ENCODE assay signal across 10 cellular contexts in genomic region chr1:234720709-234721436, GRCh38.
A peak's percentile ranks its signal among the peaks of the same experiment; 100 is the strongest.
DNase-seq lines count a peak whose midpoint lies in the region; ATAC-seq, FAIRE-seq and TF ChIP-seq lines count a peak whose summit lies in the region.
"Had no signal": no experiment of that assay in that cellular context is flagged by ENCODE, and none has a peak within 500 bp of the region (broad histone marks: within the 10 kb centered on the region; RNA-seq: fewer than 3 reads in every experiment).

No MANE protein-coding gene starts in this region.

- no peak overlapping the region for H3K18ac ChIP-seq in H1 (ENCODE audit: extremely low read depth, low read length)

- no peak overlapping the region for H3K56ac ChIP-seq in H1 (replicated peaks; ENCODE audit: insufficient read length, low read depth, low read length)

- H3K4me1 Mint-ChIP-seq in activated CD8-positive, alpha-beta T cell treated with anti-CD3 and anti-CD28 coated beads, Interleukin-2, amount 10 ng/mL, durations not matched to agents 7 days and 5 days (ENCODE audit: low read depth) = peaks cover 49% of the 10 kb centered on the region
- H3K4me1 Mint-ChIP-seq in activated CD8-positive, alpha-beta T cell treated with anti-CD3 and anti-CD28 coated beads for 36 hours (ENCODE audit: low read depth) = peaks cover 49% of the 10 kb centered on the region
- H3K4me1 Mint-ChIP-seq in neural crest cell = peaks cover 98% of the 10 kb centered on the region

- no peak overlapping the region for H2BK12ac ChIP-seq in H1 (ENCODE audit: low read depth, low read length)

- H3K4me2 ChIP-seq in H1 (ENCODE audit: insufficient read depth in 1 of 2, low read depth in 2 of 2, low read length in 2 of 2) = no peak overlapping the region

- no peaks in the 10 kb centered on the region for H3K23me2 ChIP-seq in H1 (ENCODE audit: low read depth, low read length)

- H3K27ac Mint-ChIP-seq in activated CD8-positive, alpha-beta T cell treated with anti-CD3 and anti-CD28 coated beads, Interleukin-2, amount 10 ng/mL, durations not matched to agents 7 days and 5 days = peak overlapping the region; percentile 35
- no peak overlapping the region for H3K27ac Mint-ChIP-seq in activated CD8-positive, alpha-beta T cell treated with anti-CD3 and anti-CD28 coated beads for 36 hours
- peak overlapping the region; percentile 44 for H3K27ac Mint-ChIP-seq in neural crest cell (ENCODE audit: unreplicated experiment)
- H3K27ac Mint-ChIP-seq: endodermal cell had no signal

- H3K36me3 ChIP-seq in H1 (ENCODE audit: control insufficient read depth in 2 of 4, insufficient read depth in 4 of 4, low read length in 3 of 4) = no peaks in the 10 kb centered on the region
- H3K36me3 ChIP-seq in upper lobe of right lung = no peaks in the 10 kb centered on the region
- H3K36me3 ChIP-seq in HAP-1 (replicated peaks) = no peaks in the 10 kb centered on the region

- no peak for TF ChIP-seq POLR2A in H1 (IDR thresholded peaks at IDR 0.05; ENCODE audit: control extremely low read depth in 1 of 2, low read depth in 2 of 2, low read length in 2 of 2)

- intact Hi-C loops in activated CD8-positive, alpha-beta T cell treated with anti-CD3 and anti-CD28 coated beads for 36 hours (cut with micrococcal nuclease) = loop anchor here (5.0 to 10.0 kb wide), 2 partner anchors 219 to 354 kb away; no protein-coding TSS in a partner anchor
- intact Hi-C loops in upper lobe of right lung (cut with DNase I) = loop anchor here (5.0 to 10.0 kb wide), 2 partner anchors 109 to 354 kb away; partner anchors contain the start of gene IRF2BP2

- H4K8ac ChIP-seq in H1 (ENCODE audit: extremely low read depth, insufficient read depth, low read length) = no peak overlapping the region

- H2AFZ ChIP-seq in H1 (ENCODE audit: low read length) = no peak overlapping the region

- no peaks in the 10 kb centered on the region for H3K79me2 ChIP-seq in H1 (ENCODE audit: control insufficient read depth in 1 of 2, insufficient read depth in 2 of 2, low read length in 2 of 2)

- H3K4ac ChIP-seq in H1 (replicated peaks; ENCODE audit: insufficient read length, low read depth, low read length) = no peak overlapping the region

- no peak for FAIRE-seq in H1 (lab: Jason Lieb, UNC)

- peaks cover 5 to 23% (median 12%) of the 10 kb centered on the region in 4 experiments; a peak in 5 of 7 replicates for H3K4me1 ChIP-seq in H1 (replicated peaks in 1 of 4; ENCODE audit: control insufficient read depth in 3 of 4, insufficient read depth in 4 of 4, low read length in 3 of 4)
- H3K4me1 ChIP-seq in upper lobe of right lung = peaks cover 90% of the 10 kb centered on the region
- H3K4me1 ChIP-seq in HAP-1 = peaks cover 22% of the 10 kb centered on the region

- CTCF ChIA-PET in activated CD8-positive, alpha-beta T cell treated with anti-CD3 and anti-CD28 coated beads, Interleukin-2, amount 10 ng/mL, durations not matched to agents 7 days and 5 days (lab: Charles Lee) = interaction anchor here (1.0 to 5.3 kb wide), 2 partner anchors 109 kb away, joined by 3 to 75 read pairs; partner anchors contain the start of gene IRF2BP2
- CTCF ChIA-PET in activated CD8-positive, alpha-beta T cell treated with anti-CD3 and anti-CD28 coated beads for 36 hours (lab: Charles Lee) = no interaction called here
- CTCF ChIA-PET in H1 (lab: Charles Lee; ENCODE audit: partially characterized antibody) = interaction anchor here (0.8 to 1.1 kb wide), 3 partner anchors 11 to 317 kb away, joined by 3 to 4 read pairs (median 3); no protein-coding TSS in a partner anchor

- H3K36me3 Mint-ChIP-seq in activated CD8-positive, alpha-beta T cell treated with anti-CD3 and anti-CD28 coated beads, Interleukin-2, amount 10 ng/mL, durations not matched to agents 7 days and 5 days (ENCODE audit: low read depth) = peaks cover 3% of the 10 kb centered on the region
- no peaks in the 10 kb centered on the region for H3K36me3 Mint-ChIP-seq in activated CD8-positive, alpha-beta T cell treated with anti-CD3 and anti-CD28 coated beads for 36 hours (ENCODE audit: low read depth)
- no peaks in the 10 kb centered on the region for H3K36me3 Mint-ChIP-seq in neural crest cell (ENCODE audit: low read depth)

- in situ Hi-C loops in HAP-1 (cut with MboI; ENCODE audit: low sequenced_read_pairs) = loop anchor here (10.0 kb wide), 1 partner anchor 116 kb away; no protein-coding TSS in a partner anchor

- no peak overlapping the region for H4K91ac ChIP-seq in H1 (replicated peaks; ENCODE audit: insufficient read length, low read length)

- H3K4me3 ChIP-seq in H1 (ENCODE audit: extremely low read depth in 1 of 4, insufficient read depth in 2 of 4, low read depth in 3 of 4, low read length in 4 of 4) (no peak overlapping the region), upper lobe of right lung (no peak overlapping the region), HAP-1 (no peak overlapping the region)

- no peaks in the 10 kb centered on the region for H3K27me3 Mint-ChIP-seq in activated CD8-positive, alpha-beta T cell treated with anti-CD3 and anti-CD28 coated beads, Interleukin-2, amount 10 ng/mL, durations not matched to agents 7 days and 5 days (ENCODE audit: low read depth)
- H3K27me3 Mint-ChIP-seq in activated CD8-positive, alpha-beta T cell treated with anti-CD3 and anti-CD28 coated beads for 36 hours = no peaks in the 10 kb centered on the region
- H3K27me3 Mint-ChIP-seq in neural crest cell (ENCODE audit: low read depth) = no peaks in the 10 kb centered on the region

- no peak overlapping the region for H2BK120ac ChIP-seq in H1 (replicated peaks; ENCODE audit: low read depth, low read length)

- no peak for ATAC-seq in activated CD8-positive, alpha-beta T cell treated with anti-CD3 and anti-CD28 coated beads, Interleukin-2, amount 10 ng/mL, durations not matched to agents 7 days and 5 days
- no peak for ATAC-seq in activated CD8-positive, alpha-beta T cell treated with anti-CD3 and anti-CD28 coated beads for 36 hours
- no peak for ATAC-seq in upper lobe of right lung
- ATAC-seq in HG02938 (IDR thresholded peaks at IDR 0.05; ENCODE audit: unreplicated experiment) = no peak

- H3K9me3 Mint-ChIP-seq in activated CD8-positive, alpha-beta T cell treated with anti-CD3 and anti-CD28 coated beads, Interleukin-2, amount 10 ng/mL, durations not matched to agents 7 days and 5 days (ENCODE audit: insufficient read depth) = no peaks in the 10 kb centered on the region
- H3K9me3 Mint-ChIP-seq in activated CD8-positive, alpha-beta T cell treated with anti-CD3 and anti-CD28 coated beads for 36 hours = no peaks in the 10 kb centered on the region
- H3K9me3 Mint-ChIP-seq in neural crest cell = no peaks in the 10 kb centered on the region
- H3K9me3 Mint-ChIP-seq: endodermal cell had no signal

- TF ChIP-seq CTCF in activated CD8-positive, alpha-beta T cell treated with anti-CD3 and anti-CD28 coated beads for 36 hours (IDR thresholded peaks at IDR 0.05) = no peak
- TF ChIP-seq CTCF in H1 (IDR thresholded peaks at IDR 0.05; ENCODE audit: control extremely low read depth in 1 of 3, insufficient read depth in 1 of 3, low read depth in 1 of 3, low read length in 3 of 3) = no peak
- TF ChIP-seq CTCF in neural crest cell (conservative IDR thresholded peaks at IDR 0.05) = no peak
- no peak for TF ChIP-seq CTCF in upper lobe of right lung (IDR thresholded peaks at IDR 0.05)

- no peak overlapping the region for H4K5ac ChIP-seq in H1 (ENCODE audit: insufficient read length, low read depth, low read length)

- DNase-seq in activated CD8-positive, alpha-beta T cell treated with anti-CD3 and anti-CD28 coated beads, Interleukin-2, amount 10 ng/mL, durations not matched to agents 7 days and 5 days = no peak
- no peak for DNase-seq in activated CD8-positive, alpha-beta T cell treated with anti-CD3 and anti-CD28 coated beads for 36 hours
- DNase-seq in H1 (ENCODE audit: low read depth in 1 of 2, low spot score in 2 of 2) = no peak
- DNase-seq in neural crest cell (ENCODE audit: low read depth, low spot score) = no peak
- no peak for DNase-seq in upper lobe of right lung
- DNase-seq in HAP-1 (ENCODE audit: low spot score in 2 of 2) = no peak
- no peak for DNase-seq in H4 (ENCODE audit: low spot score)
- DNase-seq: endodermal cell, NCI-H1694 had no signal

- H3K27ac ChIP-seq in H1 (ENCODE audit: low read depth, low read length) (no peak overlapping the region), upper lobe of right lung (peak overlapping the region; percentile 99)

- H3K9ac ChIP-seq in H1 (replicated peaks in 1 of 4; ENCODE audit: extremely low read depth in 1 of 4, low read depth in 3 of 4, low read length in 3 of 4) = no peak overlapping the region

- H2BK20ac ChIP-seq in H1 (ENCODE audit: low read length) = 0 out of 2 replicates have a peak overlapping the region, but pooled peaks have one; percentile 62

- no peaks in the 10 kb centered on the region; a peak in 2 of 7 replicates for H3K27me3 ChIP-seq in H1 (replicated peaks in 1 of 4; ENCODE audit: control insufficient read depth in 3 of 4, extremely low read depth in 1 of 4, insufficient read depth in 3 of 4, low read length in 3 of 4)
- no peaks in the 10 kb centered on the region for H3K27me3 ChIP-seq in upper lobe of right lung
- no peaks in the 10 kb centered on the region for H3K27me3 ChIP-seq in HAP-1 (ENCODE audit: low read depth)

- no peaks in the 10 kb centered on the region for H4K20me1 ChIP-seq in H1 (replicated peaks in 1 of 2; ENCODE audit: control insufficient read depth in 1 of 2, insufficient read depth in 2 of 2, low read length in 2 of 2)

- H2BK15ac ChIP-seq in H1 (ENCODE audit: low read length) = peak overlapping the region; percentile 65; the same call in 1 of the 2 replicates

- no peaks in the 10 kb centered on the region for H3K79me1 ChIP-seq in H1 (ENCODE audit: low read depth, low read length)

- TF ChIP-seq EP300 in H1 (IDR thresholded peaks at IDR 0.05; ENCODE audit: borderline replicate concordance in 1 of 2, low read depth in 2 of 2, low read length in 2 of 2) = no peak

- POLR2A ChIA-PET in activated CD8-positive, alpha-beta T cell treated with anti-CD3 and anti-CD28 coated beads, Interleukin-2, amount 10 ng/mL, durations not matched to agents 7 days and 5 days (lab: Charles Lee) = interaction anchor here (2.7 kb wide), 1 partner anchor 110 kb away, joined by 11 read pairs; the partner anchor contains the start of gene IRF2BP2
- POLR2A ChIA-PET in activated CD8-positive, alpha-beta T cell treated with anti-CD3 and anti-CD28 coated beads for 36 hours (lab: Charles Lee) = interaction anchor here (1.4 kb wide), 1 partner anchor 291 kb away, joined by 3 read pairs; no protein-coding TSS in a partner anchor
- POLR2A ChIA-PET in H1 (lab: Charles Lee; ENCODE audit: partially characterized antibody) = interaction anchor here (0.7 to 1.2 kb wide), 2 partner anchors 10 to 367 kb away, joined by 3 read pairs; no protein-coding TSS in a partner anchor

- H3K23ac ChIP-seq in H1 (ENCODE audit: insufficient read length) = no peak overlapping the region

- no peak overlapping the region for H2BK5ac ChIP-seq in H1 (ENCODE audit: low read depth, low read length)

- H2AK5ac ChIP-seq in H1 (ENCODE audit: low read depth, low read length) = peak overlapping the region; percentile 75; the same call in 1 of the 2 replicates

- no peak overlapping the region for H3K14ac ChIP-seq in H1 (ENCODE audit: insufficient read length)

- 87% methylated on average over 14 of the region's 15 CpGs; no CpG with 5 or more reads in 1 of the 2 experiments for WGBS in H1 (ENCODE audit: extremely low coverage in 1 of 2, insufficient coverage in 1 of 2, insufficient read length in 1 of 2, insufficient replicate concordance in 2 of 2, low coverage in 1 of 2, low lambda C conversion rate in 2 of 2, missing lambda C conversion rate in 1 of 2), 2 experiments

- H3K9me3 ChIP-seq in H1 (ENCODE audit: insufficient read depth in 2 of 2, low read depth in 1 of 2, low read length in 1 of 2) (no peaks in the 10 kb centered on the region), upper lobe of right lung (no peaks in the 10 kb centered on the region), HAP-1 (no peaks in the 10 kb centered on the region)

- H3K4me3 Mint-ChIP-seq in activated CD8-positive, alpha-beta T cell treated with anti-CD3 and anti-CD28 coated beads, Interleukin-2, amount 10 ng/mL, durations not matched to agents 7 days and 5 days = no peak overlapping the region
- no peak overlapping the region for H3K4me3 Mint-ChIP-seq in activated CD8-positive, alpha-beta T cell treated with anti-CD3 and anti-CD28 coated beads for 36 hours
- no peak overlapping the region for H3K4me3 Mint-ChIP-seq in neural crest cell
- H3K4me3 Mint-ChIP-seq: endodermal cell had no signal

- no peak for TF ChIP-seq RAD21 in H1 (IDR thresholded peaks at IDR 0.05 in 1 of 2, conservative IDR thresholded peaks at IDR 0.05 in 1 of 2; ENCODE audit: low read depth in 2 of 2, low read length in 2 of 2)
